ENCODE assay signal across 17 cellular contexts in genomic region chr3:71389191-71389590, GRCh38.
DNase-seq lines count a peak whose midpoint lies in the region; ATAC-seq, FAIRE-seq and TF ChIP-seq lines count a peak whose summit lies in the region.
"Had no signal": no experiment of that assay in that cellular context is flagged by ENCODE, and none has a peak within 500 bp of the region (broad histone marks: within the 10 kb centered on the region; RNA-seq: fewer than 3 reads in every experiment).

No MANE protein-coding gene starts in this region.

- H3K9me3 ChIP-seq in small intestine (ENCODE audit: control insufficient read depth, low read depth), result no peaks in the 10 kb centered on the region
- H3K9me3 ChIP-seq: tibial nerve had no signal

- no peak for TF ChIP-seq CTCF in LNCaP clone FGC (IDR thresholded peaks at IDR 0.05; ENCODE audit: control insufficient read depth, extremely low read depth, insufficient read depth)

- H3K27me3 ChIP-seq in small intestine (ENCODE audit: control insufficient read depth in 2 of 2, insufficient read depth in 2 of 2, low read length in 2 of 2), result no peaks in the 10 kb centered on the region
- H3K27me3 ChIP-seq: foreskin keratinocyte, tibial nerve had no signal

- CTCF ChIA-PET in T-cell (lab: Charles Lee), result interaction anchor here (0.6 to 1.1 kb wide), 4 partner anchors 8 to 165 kb away, joined by 3 to 4 read pairs (median 3); no protein-coding TSS in a partner anchor

- no peaks in the 10 kb centered on the region for H3K27me3 Mint-ChIP-seq in T-cell
- H3K27me3 Mint-ChIP-seq in activated CD4-positive, alpha-beta T cell treated with anti-CD3 and anti-CD28 coated beads, Interleukin-2, amount 10 ng/mL, durations not matched to agents 24 days and 14 days, result peaks cover 31% of the 10 kb centered on the region
- H3K27me3 Mint-ChIP-seq: central memory CD8-positive, alpha-beta T cell had no signal

- H3K27ac Mint-ChIP-seq in T-cell, result peak overlapping the region; percentile 86 to 90
- no peak overlapping the region for H3K27ac Mint-ChIP-seq in activated CD4-positive, alpha-beta T cell treated with anti-CD3 and anti-CD28 coated beads, Interleukin-2, amount 10 ng/mL, durations not matched to agents 24 days and 14 days

- ATAC-seq in T-cell (replicated peaks in 1 of 4) (no peak), GM21423 (IDR thresholded peaks at IDR 0.05; ENCODE audit: unreplicated experiment) (no peak)
- ATAC-seq: foreskin keratinocyte had no signal

- 8 to 50% (median 33%) methylated on average over 10 of the region's 10 CpGs for WGBS in small intestine, 3 donors

- H3K27ac ChIP-seq in small intestine (ENCODE audit: low read depth in 1 of 2, low read length in 1 of 2), result peak overlapping the region in 1 of 2 donors; percentile 77
- H3K27ac ChIP-seq: foreskin keratinocyte had no signal

- peak overlapping the region in 1 of 3 donors; percentile 72 for H3K4me3 Mint-ChIP-seq in T-cell
- H3K4me3 Mint-ChIP-seq in activated CD4-positive, alpha-beta T cell treated with anti-CD3 and anti-CD28 coated beads, Interleukin-2, amount 10 ng/mL, durations not matched to agents 24 days and 14 days, result no peak overlapping the region

- peaks cover 3 to 7% of the 10 kb centered on the region in 2 donors for H3K4me1 ChIP-seq in small intestine (ENCODE audit: control insufficient read depth in 2 of 2, insufficient read depth in 1 of 2, low read depth in 1 of 2, low read length in 1 of 2)
- H3K4me1 ChIP-seq: foreskin keratinocyte had no signal

- POLR2A ChIA-PET in T-cell (lab: Charles Lee), result interaction anchor here (0.6 to 1.0 kb wide), 7 partner anchors 7 to 258 kb away, joined by 3 to 7 read pairs (median 4); no protein-coding TSS in a partner anchor

- peaks cover 81 to 87% (median 82%) of the 10 kb centered on the region in 3 donors for H3K4me1 Mint-ChIP-seq in T-cell
- peaks cover 41% of the 10 kb centered on the region for H3K4me1 Mint-ChIP-seq in activated CD4-positive, alpha-beta T cell treated with anti-CD3 and anti-CD28 coated beads, Interleukin-2, amount 10 ng/mL, durations not matched to agents 24 days and 14 days

- no peak for FAIRE-seq in small intestine (lab: Jason Lieb, UNC)
- FAIRE-seq: HepG2 had no signal

- peak; percentile 10 to 16 for DNase-seq in SHP77 (lab: John Stamatoyannopoulos, UW)
- no peak for DNase-seq in SHP77 treated with DMSO at 0.1 percent for 48 hours (lab: John Stamatoyannopoulos, UW)
- peak; percentile 40 for DNase-seq in LNCaP clone FGC (ENCODE audit: low read depth)
- no peak for DNase-seq in T-cell
- DNase-seq in small intestine, result peak; percentile 52
- no peak for DNase-seq in NCI-H526 (lab: John Stamatoyannopoulos, UW)
- DNase-seq in activated CD4-positive, alpha-beta T cell treated with anti-CD3 and anti-CD28 coated beads, Interleukin-2, amount 10 ng/mL, durations not matched to agents 24 days and 14 days, result no peak
- DNase-seq: ACHN; activated CD4-positive, alpha-beta T cell treated with anti-CD3 and anti-CD28 coated beads for 1 hour; activated T-cell treated with anti-CD3 and anti-CD28 coated beads for 4 hours; foreskin keratinocyte; NCI-H524; nephron progenitor cell had no signal

- intact Hi-C loops in activated CD4-positive, alpha-beta T cell treated with anti-CD3 and anti-CD28 coated beads, Interleukin-2, amount 10 ng/mL, durations not matched to agents 24 days and 14 days (cut with micrococcal nuclease), result no loop called here

- H3K36me3 ChIP-seq in small intestine (ENCODE audit: control insufficient read depth in 2 of 2, insufficient read depth in 2 of 2, low read length in 2 of 2), result no peaks in the 10 kb centered on the region
- H3K36me3 ChIP-seq: tibial nerve had no signal

- H3K9me3 Mint-ChIP-seq in T-cell, result no peaks in the 10 kb centered on the region
- no peaks in the 10 kb centered on the region for H3K9me3 Mint-ChIP-seq in activated CD4-positive, alpha-beta T cell treated with anti-CD3 and anti-CD28 coated beads, Interleukin-2, amount 10 ng/mL, durations not matched to agents 24 days and 14 days
- H3K9me3 Mint-ChIP-seq: central memory CD8-positive, alpha-beta T cell had no signal

- peaks cover 9% of the 10 kb centered on the region for H3K36me3 Mint-ChIP-seq in T-cell
- peaks cover 3% of the 10 kb centered on the region for H3K36me3 Mint-ChIP-seq in activated CD4-positive, alpha-beta T cell treated with anti-CD3 and anti-CD28 coated beads, Interleukin-2, amount 10 ng/mL, durations not matched to agents 24 days and 14 days (ENCODE audit: low read depth)

- H3K4me3 ChIP-seq in LNCaP clone FGC (ENCODE audit: low read depth, low read length), result no peak overlapping the region
- H3K4me3 ChIP-seq in small intestine (ENCODE audit: low read depth in 1 of 2, low read length in 2 of 2), result no peak overlapping the region

Comparison
In these comparisons a context has a peak if more than half of its experiments do, and no peak if none do; other contexts are left out.
1. DNase-seq: peak in SHP77 (2 of 2), LNCaP clone FGC (single experiment) and small intestine (single experiment); none in SHP77 treated with DMSO at 0.1 percent for 48 hours (single experiment), T-cell (0 of 34), NCI-H526 (0 of 2) and activated CD4-positive, alpha-beta T cell treated with anti-CD3 and anti-CD28 coated beads, Interleukin-2, amount 10 ng/mL, durations not matched to agents 24 days and 14 days (single experiment).